Comparison of ENCODE assay signal across 8 cellular contexts in the genomic region with DNA sequence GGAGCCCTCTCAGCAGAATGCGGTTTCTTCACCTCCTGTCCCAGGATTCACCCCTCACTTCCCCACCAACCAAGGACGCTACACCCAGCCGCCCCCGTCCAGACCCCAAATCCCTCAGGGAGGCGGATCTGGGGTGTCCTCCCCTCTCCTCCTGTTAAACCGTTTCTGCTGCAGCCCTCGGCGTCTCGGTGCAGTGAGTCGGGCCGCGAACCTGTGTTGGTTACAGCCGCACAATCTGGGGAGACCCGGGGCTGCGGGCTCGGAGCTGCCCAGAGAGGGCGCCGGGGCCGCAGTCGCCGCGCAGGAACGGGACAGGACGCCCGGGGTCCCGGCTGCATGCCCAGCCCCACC. TPM values are rescaled to one million over a fixed set of nuclear protein-coding genes. Genes with fewer than 3 reads are reported as not detected.
DNase-seq lines count a peak whose midpoint lies in the region; ATAC-seq and TF ChIP-seq lines count a peak whose summit lies in the region.
"Not testable (repeated sequence)": the region's sequence is repeated elsewhere in the genome, so short reads cannot be mapped to it uniquely, and the experiment has no call there.

No MANE protein-coding gene starts in this region.

- H3K9me3 ChIP-seq in MM.1S (replicated peaks; ENCODE audit: insufficient read depth, low read length); iPS-15b (ENCODE audit: control insufficient read depth, insufficient read depth, low read length); trophoblast cell (ENCODE audit: insufficient read depth, low read depth, low read length): not testable (repeated sequence)

- peak overlapping the region; percentile 42 for H2BK5ac ChIP-seq in trophoblast cell (ENCODE audit: low read depth, low read length, poor library complexity)

- H2AFZ ChIP-seq in MM.1S (ENCODE audit: low read length) (peak overlapping the region; percentile 73; the same call in 1 of the 2 replicates), trophoblast cell (ENCODE audit: insufficient read depth, low read length, poor library complexity) (peak overlapping the region; percentile 69)

- H4K91ac ChIP-seq in trophoblast cell (ENCODE audit: low read depth, low read length), result peak overlapping the region; percentile 88

- peak overlapping the region; percentile 38 for H2BK12ac ChIP-seq in trophoblast cell (ENCODE audit: low read length)

- not testable (repeated sequence) for H2AK5ac ChIP-seq in trophoblast cell (ENCODE audit: low read length)

- ATAC-seq in HG02798 (IDR thresholded peaks at IDR 0.05; ENCODE audit: poor library complexity, unreplicated experiment), result peak; percentile 28

- H3K4me3 Mint-ChIP-seq in type B pancreatic cell, result peak overlapping the region; percentile 100

- H3K23ac ChIP-seq in trophoblast cell (ENCODE audit: low read length), result not testable (repeated sequence)

- peak overlapping the region; percentile 67 for H3K4ac ChIP-seq in trophoblast cell (ENCODE audit: low read depth, low read length)

- not testable (repeated sequence) for TF ChIP-seq CTCF in GM13976 (IDR thresholded peaks at IDR 0.05; ENCODE audit: borderline replicate concordance, control extremely low read depth, extremely low read depth, insufficient read depth, missing control alignments); MM.1S (IDR thresholded peaks at IDR 0.05; ENCODE audit: low read length); cardiac fibroblast (IDR thresholded peaks at IDR 0.05; ENCODE audit: low read depth, low read length); type B pancreatic cell (conservative IDR thresholded peaks at IDR 0.05)

- H4K20me1 ChIP-seq in MM.1S (ENCODE audit: insufficient read depth, low read length), result not testable (repeated sequence)

- H3K9ac ChIP-seq in MM.1S (ENCODE audit: low read length), result peak overlapping the region; percentile 68; the same call in 1 of the 2 replicates
- H3K9ac ChIP-seq in iPS-15b (ENCODE audit: low read depth, low read length), result peak overlapping the region; percentile 79
- H3K9ac ChIP-seq in trophoblast cell (ENCODE audit: low read length), result peak overlapping the region; percentile 89

- H3F3A ChIP-seq in MM.1S (ENCODE audit: insufficient read depth, low read length), result not testable (repeated sequence)

- WGBS in trophoblast cell (ENCODE audit: extremely low coverage, insufficient coverage, insufficient read length), result no CpG with 5 or more reads among the region's 26 CpGs

- H3K9me2 ChIP-seq in MM.1S (replicated peaks; ENCODE audit: insufficient read depth, low read length), result not testable (repeated sequence)

- peak overlapping the region; percentile 92 for H3K18ac ChIP-seq in trophoblast cell (ENCODE audit: low read length)

- H3K4me2 ChIP-seq in MM.1S (ENCODE audit: low read depth, low read length), result peak overlapping the region; percentile 77; the same call in 1 of the 2 replicates
- peak overlapping the region; percentile 92 for H3K4me2 ChIP-seq in trophoblast cell (ENCODE audit: low read length)

- H2BK120ac ChIP-seq in trophoblast cell (ENCODE audit: insufficient read depth, low read length, poor library complexity), result peak overlapping the region; percentile 79

- in situ Hi-C loops in GM13976 (cut with MboI; ENCODE audit: low sequenced_read_pairs, unreplicated experiment), result not testable (repeated sequence)

- peak overlapping the region; percentile 90 for H3K4me3 ChIP-seq in MM.1S (ENCODE audit: low read length)
- peak overlapping the region; percentile 78 to 84 for H3K4me3 ChIP-seq in cardiac fibroblast (replicated peaks in 1 of 2; ENCODE audit: low read depth in 2 of 2, low read length in 2 of 2)
- peak overlapping the region; percentile 75 for H3K4me3 ChIP-seq in iPS-15b (ENCODE audit: low read depth, low read length)
- H3K4me3 ChIP-seq in trophoblast cell (ENCODE audit: low read depth, low read length), result peak overlapping the region; percentile 89

- not testable (repeated sequence) for H3K79me2 ChIP-seq in MM.1S (ENCODE audit: low read length); trophoblast cell (ENCODE audit: control insufficient read depth, insufficient read depth, low read length, poor library complexity)

- H3K14ac ChIP-seq in trophoblast cell (ENCODE audit: low read length), result peak overlapping the region; percentile 93

- peak overlapping the region; percentile 84 for H4K12ac ChIP-seq in trophoblast cell (ENCODE audit: low read depth, low read length)

- peak overlapping the region; percentile 93 for H4K8ac ChIP-seq in trophoblast cell (ENCODE audit: low read depth, low read length)

- not testable (repeated sequence) for H3K4me1 ChIP-seq in MM.1S (ENCODE audit: low read length); iPS-15b (ENCODE audit: control insufficient read depth, insufficient read depth, low read length); trophoblast cell (ENCODE audit: control insufficient read depth in 1 of 2, insufficient read depth in 2 of 2, low read length in 2 of 2)

- DNase-seq in GM13976 (ENCODE audit: low spot score) (peak; percentile 8), trophoblast cell (peak in 1 of 2 donors; percentile 9), type B pancreatic cell (ENCODE audit: extremely low spot score, unreplicated experiment) (peak; percentile 75)
- not testable (repeated sequence) for DNase-seq in MM.1S; cardiac fibroblast (ENCODE audit: low read depth in 2 of 2)
- DNase-seq in activated CD4-positive, CD25-positive, alpha-beta regulatory T cell treated with anti-CD3 and anti-CD28 coated beads, Interleukin-2, amount 50 U/mL, for 72 hours, result peak; percentile 46

- not testable (repeated sequence) for H3K79me1 ChIP-seq in trophoblast cell (ENCODE audit: low read length)

- H3K27me3 ChIP-seq in MM.1S (replicated peaks; ENCODE audit: insufficient read depth, low read length); iPS-15b (ENCODE audit: control insufficient read depth, insufficient read depth, low read length); trophoblast cell (ENCODE audit: insufficient read depth, low read length): not testable (repeated sequence)

- H3K27ac ChIP-seq in MM.1S (ENCODE audit: low read length) (peak overlapping the region; percentile 72; the same call in 1 of the 2 replicates), trophoblast cell (ENCODE audit: low read depth, low read length) (peak overlapping the region; percentile 94)

- H3K27me3 Mint-ChIP-seq in type B pancreatic cell, result not testable (repeated sequence)

- H3K36me3 Mint-ChIP-seq in type B pancreatic cell, result peaks cover 14% of the 10 kb centered on the region

- not testable (repeated sequence) for H3K36me3 ChIP-seq in MM.1S (replicated peaks; ENCODE audit: insufficient read depth, low read length); iPS-15b (ENCODE audit: control insufficient read depth, insufficient read depth, low read length); trophoblast cell (ENCODE audit: control insufficient read depth in 1 of 2, insufficient read depth in 2 of 2, low read length in 2 of 2)

- not testable (repeated sequence) for H3K4me1 Mint-ChIP-seq in type B pancreatic cell (ENCODE audit: unreplicated experiment)

- H3K27ac Mint-ChIP-seq in type B pancreatic cell, result peak overlapping the region; percentile 98

- peaks cover 12% of the 10 kb centered on the region for H3K9me3 Mint-ChIP-seq in type B pancreatic cell

RNA-seq across cellular contexts. Expression of gene ZNF443, which starts 0.4 kb away (rescaled TPM):
- 2.8 and 3.0 TPM in 2 replicates for polyA plus RNA-seq in trophoblast cell (2013)
- 7.7 TPM in 2 replicates for total RNA-seq in type B pancreatic cell (ENCODE audit: low replicate concordance)

RNA-seq across cellular contexts. Expression of gene ZNF799, which starts 39.3 kb away (rescaled TPM):
- polyA plus RNA-seq in trophoblast cell (2013), result 2.9 and 3.2 TPM in 2 replicates
- total RNA-seq in type B pancreatic cell (ENCODE audit: low replicate concordance), result 5.4 and 6.5 TPM in 2 replicates

RNA-seq across cellular contexts. Expression of gene ZNF709, which starts 44.2 kb away (rescaled TPM):
- 1.1 and 1.2 TPM in 2 replicates for polyA plus RNA-seq in trophoblast cell (2013)
- 3.6 and 5.6 TPM in 2 replicates for total RNA-seq in type B pancreatic cell (ENCODE audit: low replicate concordance)
